ENCODE assay signal across 9 cellular contexts in the genomic region with DNA sequence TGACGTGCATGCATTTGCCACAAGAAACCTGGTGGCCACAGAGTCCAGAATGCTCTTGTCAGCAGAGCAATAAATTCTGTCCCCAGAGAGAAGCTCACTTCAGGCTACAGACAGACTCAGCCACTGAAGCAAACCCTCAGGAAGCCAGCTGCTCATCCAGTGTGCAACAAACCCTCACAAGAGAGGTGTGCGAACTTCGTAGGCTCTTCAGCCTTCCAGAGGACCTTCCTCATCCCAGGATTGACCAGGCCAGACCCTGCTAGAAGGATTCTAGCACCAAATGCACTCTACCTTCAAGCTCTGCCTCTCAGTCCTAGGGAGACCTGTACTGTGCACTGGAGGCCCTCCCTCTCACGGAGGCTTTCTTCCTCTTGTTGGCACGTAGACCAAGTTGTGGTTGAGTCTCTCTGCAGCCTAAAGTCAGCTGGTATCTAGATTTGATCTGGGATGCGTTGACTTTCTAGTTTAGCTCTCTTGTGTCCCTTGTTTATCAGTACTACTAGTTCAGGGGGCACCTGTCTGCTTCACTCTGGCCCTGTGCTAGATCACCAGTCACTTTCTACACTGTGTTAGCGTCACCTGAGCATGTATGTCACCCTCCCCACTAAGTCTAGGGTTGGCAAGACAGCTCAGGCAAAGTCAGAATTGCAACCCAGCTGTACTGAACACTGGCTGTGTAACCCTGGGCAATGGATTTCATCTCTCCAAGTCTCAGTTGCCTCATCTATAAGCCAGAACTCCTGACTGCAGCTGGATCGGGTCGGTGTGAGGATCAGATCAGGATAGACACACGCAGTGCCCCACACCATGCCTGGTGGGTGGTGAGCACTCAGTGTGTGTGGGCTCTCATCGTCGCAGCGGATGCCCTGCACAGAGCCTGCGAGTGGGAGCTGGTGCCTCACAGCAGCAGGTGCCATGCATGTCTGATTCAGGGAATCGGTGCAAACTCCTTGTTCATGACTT. TPM values are rescaled to one million over a fixed set of nuclear protein-coding genes. Genes with fewer than 3 reads are reported as not detected.
DNase-seq lines count a peak whose midpoint lies in the region; ATAC-seq, FAIRE-seq and TF ChIP-seq lines count a peak whose summit lies in the region.
"Had no signal": no experiment of that assay in that cellular context is flagged by ENCODE, and none has a peak within 500 bp of the region (broad histone marks: within the 10 kb centered on the region; RNA-seq: fewer than 3 reads in every experiment).

No MANE protein-coding gene starts in this region.

- ATAC-seq in GM18909 (IDR thresholded peaks at IDR 0.05; ENCODE audit: poor library complexity, unreplicated experiment) (peak; percentile 62), HG03354 (IDR thresholded peaks at IDR 0.05; ENCODE audit: poor library complexity, severe bottlenecking, unreplicated experiment) (no peak), HG02798 (IDR thresholded peaks at IDR 0.05; ENCODE audit: poor library complexity, unreplicated experiment) (no peak), GM19351 (IDR thresholded peaks at IDR 0.05; ENCODE audit: unreplicated experiment) (no peak)

- TF ChIP-seq POLR2A in NB4 (IDR thresholded peaks at IDR 0.05; ENCODE audit: extremely low read depth, insufficient read length): no peak

- WGBS in small intestine, 3 donors: 78 to 80% (median 79%) methylated on average over 15 of the region's 15 CpGs

- H3K9me3 ChIP-seq in small intestine (ENCODE audit: control insufficient read depth, low read depth): no peaks in the 10 kb centered on the region

- H3K27me3 ChIP-seq in small intestine (ENCODE audit: control insufficient read depth in 2 of 2, insufficient read depth in 2 of 2, low read length in 2 of 2): no peaks in the 10 kb centered on the region

- peaks cover 0 to 4% of the 10 kb centered on the region in 2 donors for H3K4me1 ChIP-seq in small intestine (ENCODE audit: control insufficient read depth in 2 of 2, insufficient read depth in 1 of 2, low read depth in 1 of 2, low read length in 1 of 2)

- no peak for TF ChIP-seq CTCF in NB4 (IDR thresholded peaks at IDR 0.05; ENCODE audit: low read depth, low read length)

- H3K4me3 ChIP-seq in NB4 (ENCODE audit: low read depth, low read length): no peak overlapping the region
- no peak overlapping the region for H3K4me3 ChIP-seq in small intestine (ENCODE audit: low read depth in 1 of 2, low read length in 2 of 2)
- H3K4me3 ChIP-seq: SK-N-MC had no signal

- H3K36me3 ChIP-seq in small intestine (ENCODE audit: control insufficient read depth in 2 of 2, insufficient read depth in 2 of 2, low read length in 2 of 2): no peaks in the 10 kb centered on the region

- no peak for FAIRE-seq in small intestine (lab: Jason Lieb, UNC)
- FAIRE-seq: islet of Langerhans had no signal

- peak; percentile 88 for DNase-seq in NB4 (ENCODE audit: low read depth)
- DNase-seq in activated effector memory CD4-positive, alpha-beta T cell treated with anti-CD3 and anti-CD28 coated beads, Interleukin-2, amount 50 U/mL, for 16 hours: peak; percentile 74
- DNase-seq in small intestine: peak; percentile 20

- peak overlapping the region in 1 of 2 donors; percentile 31 for H3K27ac ChIP-seq in small intestine (ENCODE audit: low read depth in 1 of 2, low read length in 1 of 2)
- H3K27ac ChIP-seq: SK-N-MC had no signal

RNA-seq across cellular contexts. Expression of gene TMPRSS13, which starts 22.1 kb away (rescaled TPM):
- under 1 TPM in 1 of 3 donors, not detected in 2; 0.18 TPM for polyA plus RNA-seq in small intestine

RNA-seq across cellular contexts. Expression of gene IL10RA, which starts 34.9 kb away (rescaled TPM):
- 1 to 10 TPM; 1.1 to 9.3 (median 4.3) TPM for polyA plus RNA-seq in small intestine

Comparison
In these comparisons a context has a peak if more than half of its experiments do, and no peak if none do; other contexts are left out.
1. DNase-seq: peak in every context shown above with its lines; median percentile 88 in NB4; 74 in activated effector memory CD4-positive, alpha-beta T cell treated with anti-CD3 and anti-CD28 coated beads, Interleukin-2, amount 50 U/mL, for 16 hours; 20 in small intestine.